In the genomic region with DNA sequence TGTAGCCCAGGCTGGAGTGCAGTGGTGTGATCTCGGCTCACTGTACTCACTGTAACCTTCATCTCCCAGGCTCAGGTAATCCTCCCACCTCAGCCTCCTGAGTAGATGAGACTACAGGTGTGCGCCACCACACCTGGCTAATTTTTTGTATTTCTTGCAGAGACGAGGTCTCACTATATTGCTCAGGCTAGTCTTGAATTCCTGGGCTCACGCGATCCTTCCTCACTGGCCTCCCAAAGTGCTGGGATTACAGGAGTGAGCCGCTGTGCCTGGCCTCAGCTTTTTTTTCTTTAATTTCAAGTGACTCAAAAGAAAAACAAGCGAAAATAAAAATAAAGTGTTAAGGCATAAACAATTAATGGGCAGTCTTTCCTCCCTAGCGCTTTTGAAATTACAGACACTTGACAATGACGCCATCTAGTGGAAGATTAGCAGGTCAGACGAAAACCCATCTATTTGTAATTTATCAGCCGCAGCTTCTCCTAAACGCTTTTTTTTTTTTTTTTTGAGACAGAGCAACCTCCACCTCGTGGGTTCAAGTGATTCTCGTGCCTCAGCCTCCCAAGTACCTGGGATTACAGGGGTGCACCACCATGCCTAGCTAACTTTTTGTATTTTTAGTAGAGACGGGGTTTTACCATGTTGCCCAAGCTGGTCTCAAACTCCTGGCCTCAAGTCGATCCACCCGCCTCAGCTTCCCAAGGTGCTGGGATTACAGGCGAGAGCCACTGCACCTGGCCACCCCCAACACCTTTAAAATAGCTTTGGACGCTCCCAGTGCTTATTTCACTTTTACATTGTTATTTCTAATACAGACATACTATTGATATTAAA, we compare ENCODE assay signal across 8 cellular contexts. TPM values are rescaled to one million over a fixed set of nuclear protein-coding genes. Genes with fewer than 3 reads are reported as not detected.
DNase-seq lines count a peak whose midpoint lies in the region; ATAC-seq and TF ChIP-seq lines count a peak whose summit lies in the region.

No MANE protein-coding gene starts in this region.

- H3K27ac Mint-ChIP-seq in activated T-cell treated with anti-CD3 and anti-CD28 coated beads, Interleukin-2, amount 50 U/mL, for 24 hours, result no peak overlapping the region
- H3K27ac Mint-ChIP-seq in T-cell, result peak overlapping the region in 1 of 2 donors; percentile 7

- POLR2A ChIA-PET in T-cell (lab: Charles Lee), result interaction anchor here (0.5 to 0.7 kb wide), 7 partner anchors 12 to 347 kb away, joined by 3 to 6 read pairs (median 4); a partner anchor contains a TSS

- no peaks in the 10 kb centered on the region for H3K9me3 ChIP-seq in neutrophil

- H3K9me3 Mint-ChIP-seq in activated T-cell treated with anti-CD3 and anti-CD28 coated beads, Interleukin-2, amount 50 U/mL, for 4 hours, result no peaks in the 10 kb centered on the region
- no peaks in the 10 kb centered on the region for H3K9me3 Mint-ChIP-seq in activated T-cell treated with anti-CD3 and anti-CD28 coated beads, Interleukin-2, amount 50 U/mL, for 24 hours
- H3K9me3 Mint-ChIP-seq in T-cell, result no peaks in the 10 kb centered on the region

- H3K36me3 ChIP-seq in neutrophil, result no peaks in the 10 kb centered on the region

- H3K4me3 Mint-ChIP-seq in activated T-cell treated with anti-CD3 and anti-CD28 coated beads, Interleukin-2, amount 50 U/mL, for 4 hours, result no peak overlapping the region
- no peak overlapping the region for H3K4me3 Mint-ChIP-seq in activated T-cell treated with anti-CD3 and anti-CD28 coated beads, Interleukin-2, amount 50 U/mL, for 24 hours
- no peak overlapping the region for H3K4me3 Mint-ChIP-seq in T-cell

- no peaks in the 10 kb centered on the region for H3K4me1 Mint-ChIP-seq in activated T-cell treated with anti-CD3 and anti-CD28 coated beads, Interleukin-2, amount 50 U/mL, for 4 hours (ENCODE audit: low read depth)
- peaks cover 3% of the 10 kb centered on the region for H3K4me1 Mint-ChIP-seq in activated T-cell treated with anti-CD3 and anti-CD28 coated beads, Interleukin-2, amount 50 U/mL, for 24 hours (ENCODE audit: low read depth)
- H3K4me1 Mint-ChIP-seq in T-cell, result peaks cover 6 to 8% (median 7%) of the 10 kb centered on the region in 3 donors

- H3K36me3 Mint-ChIP-seq in activated T-cell treated with anti-CD3 and anti-CD28 coated beads, Interleukin-2, amount 50 U/mL, for 4 hours (ENCODE audit: insufficient read depth), result no peaks in the 10 kb centered on the region
- H3K36me3 Mint-ChIP-seq in activated T-cell treated with anti-CD3 and anti-CD28 coated beads, Interleukin-2, amount 50 U/mL, for 24 hours (ENCODE audit: low read depth), result no peaks in the 10 kb centered on the region
- no peaks in the 10 kb centered on the region for H3K36me3 Mint-ChIP-seq in T-cell

- peak overlapping the region; percentile 6 for H3K27ac ChIP-seq in neutrophil

- H3K27me3 ChIP-seq in neutrophil, result no peaks in the 10 kb centered on the region

- H3K4me3 ChIP-seq in fibroblast of pulmonary artery (replicated peaks; ENCODE audit: low read depth, low read length) (no peak overlapping the region), neutrophil (ENCODE audit: low read depth in 1 of 2, low read length in 1 of 2) (no peak overlapping the region)

- H3K27me3 Mint-ChIP-seq in activated T-cell treated with anti-CD3 and anti-CD28 coated beads, Interleukin-2, amount 50 U/mL, for 4 hours (ENCODE audit: low read depth), result no peaks in the 10 kb centered on the region
- H3K27me3 Mint-ChIP-seq in activated T-cell treated with anti-CD3 and anti-CD28 coated beads, Interleukin-2, amount 50 U/mL, for 24 hours, result no peaks in the 10 kb centered on the region
- H3K27me3 Mint-ChIP-seq in T-cell, result no peaks in the 10 kb centered on the region

- no peak for DNase-seq in activated T-cell treated with anti-CD3 and anti-CD28 coated beads, Interleukin-2, amount 50 U/mL, for 4 hours
- no peak for DNase-seq in activated T-cell treated with anti-CD3 and anti-CD28 coated beads, Interleukin-2, amount 50 U/mL, for 24 hours
- DNase-seq in NCI-H1436 treated with DMSO at 0.1 percent for 48 hours (lab: John Stamatoyannopoulos, UW) (peak; percentile 23), T-cell (peak in 4 of 34 experiments; percentile 11 to 43 (median 24)), fibroblast of pulmonary artery (ENCODE audit: low read depth) (peak; percentile 88), omental fat pad (ENCODE audit: low spot score) (no peak)

- peak; percentile 63 for TF ChIP-seq CTCF in fibroblast of pulmonary artery (IDR thresholded peaks at IDR 0.05; ENCODE audit: low read length, missing control alignments)
- TF ChIP-seq CTCF in neutrophil (IDR thresholded peaks at IDR 0.05), result peak; percentile 73
- TF ChIP-seq CTCF in omental fat pad (IDR thresholded peaks at IDR 0.05), result peak in 1 of 3 donors; percentile 23

- peak; percentile 48 to 68 for ATAC-seq in activated T-cell treated with anti-CD3 and anti-CD28 coated beads, Interleukin-2, amount 50 U/mL, for 4 hours
- peak; percentile 51 to 73 (median 60) for ATAC-seq in T-cell (replicated peaks in 1 of 4)
- no peak for ATAC-seq in omental fat pad (ENCODE audit: low FRiP score)
- no peak for ATAC-seq in HG02981 (IDR thresholded peaks at IDR 0.05; ENCODE audit: unreplicated experiment)

- H3K4me1 ChIP-seq in neutrophil (ENCODE audit: control insufficient read depth in 1 of 2, insufficient read depth in 1 of 2, low read depth in 1 of 2, low read length in 1 of 2), result peaks cover 5 to 17% of the 10 kb centered on the region in 2 experiments

- CTCF ChIA-PET in T-cell (lab: Charles Lee), result interaction anchor here (0.6 to 4.6 kb wide), 32 partner anchors 10 to 1736 kb away, joined by 3 to 77 read pairs (median 5); a partner anchor contains a TSS

RNA-seq across cellular contexts. Expression of a gene that starts 28.1 kb away (rescaled TPM):
- 10 to 100 TPM in 1 of 3 donors, 1 to 10 TPM in 2; 1.8 to 10.0 (median 9.1) TPM for total RNA-seq in activated T-cell treated with anti-CD3 and anti-CD28 coated beads, Interleukin-2, amount 50 U/mL, for 4 hours
- 10 to 100 TPM; 20.9 to 69.3 (median 57.1) TPM for total RNA-seq in T-cell
- total RNA-seq in omental fat pad, result 100 to 1,000 TPM in 3 of 4 donors, 10 to 100 TPM in 1; 90.4 to 321 (median 206) TPM

RNA-seq across cellular contexts. Expression of a gene that starts 30.2 kb away (rescaled TPM):
- total RNA-seq in activated T-cell treated with anti-CD3 and anti-CD28 coated beads, Interleukin-2, amount 50 U/mL, for 4 hours, result not detected
- total RNA-seq in T-cell, result under 1 TPM in 2 of 5 donors, not detected in 3; 0.22 to 0.76 TPM
- total RNA-seq in omental fat pad, result 10 to 100 TPM in 3 of 4 donors, 1 to 10 TPM in 1; 7.1 to 25.1 (median 18.2) TPM

Comparison
In these comparisons a context has a peak if more than half of its experiments do, and no peak if none do; other contexts are left out.
1. ATAC-seq: peak in activated T-cell treated with anti-CD3 and anti-CD28 coated beads, Interleukin-2, amount 50 U/mL, for 4 hours (2 of 2) and T-cell (4 of 4); none in omental fat pad (single experiment) and HG02981 (single experiment).
2. DNase-seq: peak in NCI-H1436 treated with DMSO at 0.1 percent for 48 hours (single experiment) and fibroblast of pulmonary artery (single experiment); none in activated T-cell treated with anti-CD3 and anti-CD28 coated beads, Interleukin-2, amount 50 U/mL, for 4 hours (single experiment), activated T-cell treated with anti-CD3 and anti-CD28 coated beads, Interleukin-2, amount 50 U/mL, for 24 hours (single experiment) and omental fat pad (single experiment).
3. RNA of a gene that starts 30.2 kb away (total RNA-seq): 7.1 to 25.1 TPM in omental fat pad; 0.22 to 0.76 TPM in T-cell and not detected in activated T-cell treated with anti-CD3 and anti-CD28 coated beads, Interleukin-2, amount 50 U/mL, for 4 hours; every median in the first group is over 4 times any median in the second.